In genomic region chr2:163459986-163460385, GRCh38 we compare ENCODE assay signal across 34 cellular contexts.
"Had no signal": no experiment of that assay in that cellular context is flagged by ENCODE, and none has a peak within 500 bp of the region (broad histone marks: within the 10 kb centered on the region; RNA-seq: fewer than 3 reads in every experiment).

No MANE protein-coding gene starts in this region.

- H3K27me3 ChIP-seq: MG63 had no signal

- H3K9me3 ChIP-seq: MG63 had no signal

- H3K4me3 ChIP-seq: MG63 had no signal

- DNase-seq: Karpas-422, Kasumi-1, MG63, MM.1S, MV-4-11, NCI-H1048, NCI-H1092, NCI-H1092 treated with DMSO at 0.1 percent for 48 hours, NCI-H1105, NCI-H1105 treated with DMSO at 0.1 percent for 48 hours, NCI-H1417, NCI-H1417 treated with DMSO at 0.1 percent for 48 hours, NCI-H1436, NCI-H1436 treated with DMSO at 0.1 percent for 48 hours, NCI-H146, NCI-H1694, NCI-H1694 treated with DMSO at 0.1 percent for 48 hours, NCI-H187, NCI-H187 treated with DMSO at 0.1 percent for 48 hours, NCI-H1930, NCI-H2029, NCI-H2029 treated with DMSO at 0.1 percent for 48 hours, NCI-H2081, NCI-H2081 treated with DMSO at 0.1 percent for 48 hours, NCI-H2107, NCI-H2171, NCI-H2171 treated with DMSO at 0.1 percent for 48 hours, NCI-H2227 treated with DMSO at 0.1 percent for 48 hours, NCI-H226, NCI-H345, NCI-H446, NCI-H446 treated with DMSO at 0.1 percent for 48 hours, NCI-H510A, NCI-H510A treated with DMSO at 0.1 percent for 48 hours had no signal

- H3K36me3 ChIP-seq: MG63 had no signal
